In genomic region chr17:43530303-43531081, GRCh38 we compare ENCODE assay signal across 8 cellular contexts. TPM values are rescaled to one million over a fixed set of nuclear protein-coding genes. Genes with fewer than 3 reads are reported as not detected.
DNase-seq lines count a peak whose midpoint lies in the region; ATAC-seq, FAIRE-seq and TF ChIP-seq lines count a peak whose summit lies in the region.

No MANE protein-coding gene starts in this region.

- H3K27me3 ChIP-seq in body of pancreas = no peaks in the 10 kb centered on the region
- no peaks in the 10 kb centered on the region for H3K27me3 ChIP-seq in upper lobe of left lung
- no peaks in the 10 kb centered on the region for H3K27me3 ChIP-seq in MG63

- H3K27me3 Mint-ChIP-seq in immature natural killer cell (ENCODE audit: low read depth in 3 of 3) = no peaks in the 10 kb centered on the region

- no peak overlapping the region for H3K4me3 Mint-ChIP-seq in immature natural killer cell

- peak; percentile 71 for ATAC-seq in body of pancreas
- ATAC-seq in upper lobe of left lung (ENCODE audit: low FRiP score in 2 of 2) = peak; percentile 76 to 77
- ATAC-seq in GM21737 (IDR thresholded peaks at IDR 0.05; ENCODE audit: unreplicated experiment) = no peak

- H3K9ac ChIP-seq in kidney (ENCODE audit: low read length in 2 of 2) = peak overlapping the region in 1 of 2 donors; percentile 63

- peaks cover 4 to 9% (median 4%) of the 10 kb centered on the region in 3 donors for H3K36me3 Mint-ChIP-seq in immature natural killer cell

- H3K9me3 ChIP-seq in body of pancreas = no peaks in the 10 kb centered on the region
- H3K9me3 ChIP-seq in kidney (ENCODE audit: control insufficient read depth in 1 of 2, low read length in 2 of 2) = no peaks in the 10 kb centered on the region
- no peaks in the 10 kb centered on the region for H3K9me3 ChIP-seq in upper lobe of left lung
- no peaks in the 10 kb centered on the region for H3K9me3 ChIP-seq in MG63

- peaks cover 0 to 3% of the 10 kb centered on the region in 2 donors for H3K36me3 ChIP-seq in body of pancreas (replicated peaks in 1 of 2; ENCODE audit: insufficient read depth in 1 of 2, low read depth in 2 of 2)
- H3K36me3 ChIP-seq in kidney (ENCODE audit: control insufficient read depth in 1 of 2, insufficient read depth in 2 of 2, low read length in 2 of 2) = peaks cover 3 to 5% of the 10 kb centered on the region in 2 donors
- peaks cover 0 to 29% (median 13%) of the 10 kb centered on the region in 4 donors for H3K36me3 ChIP-seq in upper lobe of left lung
- H3K36me3 ChIP-seq in MG63 = peaks cover 17% of the 10 kb centered on the region

- H3K4me1 Mint-ChIP-seq in immature natural killer cell = peaks cover 0 to 7% of the 10 kb centered on the region in 2 donors

- DNase-seq in AG20443 (ENCODE audit: low spot score) (peak; percentile 81), NCI-H187 (lab: John Stamatoyannopoulos, UW) (peak; percentile 78), body of pancreas (peak; percentile 75 to 91 (median 90)), kidney (peak; percentile 93), upper lobe of left lung (peak; percentile 46 to 52), MG63 (no peak), immature natural killer cell (no peak)

- TF ChIP-seq CTCF in body of pancreas (IDR thresholded peaks at IDR 0.05) (no peak), kidney (IDR thresholded peaks at IDR 0.05; ENCODE audit: borderline replicate concordance, extremely low read depth, insufficient read depth) (no peak), upper lobe of left lung (IDR thresholded peaks at IDR 0.05) (no peak)

- H3K9me3 Mint-ChIP-seq in immature natural killer cell = no peaks in the 10 kb centered on the region

- peak in 2 of 3 donors; percentile 33 to 37 for TF ChIP-seq POLR2A in body of pancreas (IDR thresholded peaks at IDR 0.05)
- no peak for TF ChIP-seq POLR2A in upper lobe of left lung (IDR thresholded peaks at IDR 0.05)

- H3K27ac Mint-ChIP-seq in immature natural killer cell = no peak overlapping the region

- WGBS in body of pancreas, 2 donors = 11% methylated on average over 22 to 23 of the region's 23 CpGs
- 26 to 39% methylated on average over 21 of the region's 23 CpGs for WGBS in upper lobe of left lung, 2 donors

- FAIRE-seq in kidney (lab: Jason Lieb, UNC) = no peak

- H3K4me3 ChIP-seq in body of pancreas = no peak overlapping the region
- peak overlapping the region in 1 of 2 donors; percentile 46 for H3K4me3 ChIP-seq in kidney (ENCODE audit: low read length in 2 of 2)
- peak overlapping the region in 2 of 4 donors; percentile 13 to 22 for H3K4me3 ChIP-seq in upper lobe of left lung
- H3K4me3 ChIP-seq in MG63 = no peak overlapping the region

- TF ChIP-seq EP300 in upper lobe of left lung (IDR thresholded peaks at IDR 0.05) = no peak

- peak overlapping the region; percentile 64 to 83 (median 78) for H3K27ac ChIP-seq in body of pancreas
- peak overlapping the region in 1 of 2 donors; percentile 68 for H3K27ac ChIP-seq in kidney (ENCODE audit: low read depth in 2 of 2, low read length in 2 of 2)
- H3K27ac ChIP-seq in upper lobe of left lung = peak overlapping the region; percentile 12 to 55 (median 41)

- intact Hi-C loops in body of pancreas (cut with DNase I) (no loop called here), kidney (cut with DNase I) (no loop called here)

- H3K4me1 ChIP-seq in body of pancreas (peaks cover 39% of the 10 kb centered on the region), kidney (ENCODE audit: control insufficient read depth in 1 of 2, insufficient read depth in 1 of 2, low read depth in 1 of 2, low read length in 2 of 2) (peaks cover 7 to 10% of the 10 kb centered on the region in 2 donors), upper lobe of left lung (peaks cover 13 to 16% (median 15%) of the 10 kb centered on the region in 4 donors)

RNA-seq across cellular contexts. Expression of gene ETV4, which starts 15.6 kb away (rescaled TPM):
- total RNA-seq in body of pancreas (10 to 100 TPM in 1 of 2 donors, 1 to 10 TPM in 1; 6.2 to 28.7 TPM), kidney (6.8 TPM), upper lobe of left lung (1 to 10 TPM; 2.8 to 5.2 (median 3.4) TPM)
- polyA plus RNA-seq in kidney (ENCODE audit: insufficient read depth, low read depth, low replicate concordance) (2.5 TPM), immature natural killer cell (not detected)
- total RNA-seq in MG63 (2014; rRNA removed; shearing (Covaris generic); ENCODE audit: low replicate concordance) = 2.4 and 4.5 TPM in 2 replicates

RNA-seq across cellular contexts. Expression of gene DHX8, which starts 46.7 kb away (rescaled TPM):
- total RNA-seq in body of pancreas = 10 to 100 TPM; 12.2 to 19.4 TPM
- total RNA-seq in kidney = 53.9 TPM
- polyA plus RNA-seq in kidney (ENCODE audit: insufficient read depth, low read depth, low replicate concordance) = 28.7 TPM
- total RNA-seq in upper lobe of left lung = 10 to 100 TPM; 23.1 to 54.0 (median 41.3) TPM
- 24.2 and 40.1 TPM in 2 replicates for total RNA-seq in MG63 (2014; rRNA removed; shearing (Covaris generic); ENCODE audit: low replicate concordance)
- 10 to 100 TPM; 16.5 to 61.6 (median 38.1) TPM for polyA plus RNA-seq in immature natural killer cell

Comparison
In these comparisons a context has a peak if more than half of its experiments do, and no peak if none do; other contexts are left out.
1. DNase-seq: peak in AG20443 (single experiment), NCI-H187 (2 of 2), body of pancreas (4 of 4), kidney (single experiment) and upper lobe of left lung (2 of 2); none in MG63 (single experiment) and immature natural killer cell (0 of 3).
2. POLR2A ChIP-seq: peak in body of pancreas (2 of 3); none in upper lobe of left lung (0 of 4).